ENCODE assay signal across 1 cellular context in genomic region chr16:85903576-85903975, GRCh38.
TF ChIP-seq lines count a peak whose summit lies in the region.

No MANE protein-coding gene starts in this region.

TF ChIP-seq in GM12878, 131 proteins besides CTCF, POLR2A, EP300 and RAD21 (continued from another document):
- peak; percentile 32 for TF ChIP-seq RELA (IDR thresholded peaks at IDR 0.05; ENCODE audit: borderline replicate concordance, partially characterized antibody)
- TF ChIP-seq CEBPB (IDR thresholded peaks at IDR 0.05; ENCODE audit: borderline replicate concordance in 1 of 2, low read depth in 2 of 2, low read length in 2 of 2), result no peak
- TF ChIP-seq JUND (IDR thresholded peaks at IDR 0.05; ENCODE audit: low read depth, low read length), result no peak
- TF ChIP-seq DPF2 (IDR thresholded peaks at IDR 0.05), result 0 out of 2 replicates have a peak, but pooled peaks have one; percentile 10
